Comparison of ENCODE assay signal across 9 cellular contexts in the genomic region with DNA sequence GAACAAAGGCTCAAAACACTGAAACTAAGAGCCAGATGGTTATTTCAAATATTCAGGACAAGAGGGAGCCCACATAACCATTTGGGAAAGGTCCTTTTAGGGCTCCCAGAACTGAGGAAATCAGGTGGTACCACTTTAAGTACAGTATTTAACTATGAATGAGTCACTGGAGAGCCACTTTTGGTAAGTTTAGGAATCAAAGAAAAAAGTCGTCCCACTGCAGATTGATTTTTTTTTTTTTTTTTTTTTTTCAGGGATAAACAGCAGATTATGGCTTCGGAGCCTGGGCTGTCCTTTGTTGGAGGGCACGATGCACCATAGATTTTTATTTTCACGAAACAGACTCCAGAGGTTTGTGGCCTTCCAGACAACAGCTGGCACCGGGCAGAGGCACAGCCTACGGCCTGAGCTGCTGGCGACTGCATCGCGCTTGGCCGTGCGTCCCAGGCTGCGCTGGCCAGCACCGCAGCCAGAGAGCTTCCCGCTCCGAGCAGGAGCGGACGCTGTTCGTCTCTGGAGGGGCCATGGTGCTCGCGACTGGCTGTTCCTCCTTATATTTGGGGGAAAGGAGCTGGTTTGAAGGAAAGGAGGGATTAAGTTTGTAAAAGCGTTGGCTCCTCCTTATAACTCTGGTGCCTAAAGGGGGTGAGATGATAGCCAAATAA.
DNase-seq lines count a peak whose midpoint lies in the region; ATAC-seq and TF ChIP-seq lines count a peak whose summit lies in the region.
"Had no signal": no experiment of that assay in that cellular context is flagged by ENCODE, and none has a peak within 500 bp of the region (broad histone marks: within the 10 kb centered on the region; RNA-seq: fewer than 3 reads in every experiment).

No MANE protein-coding gene starts in this region.

- H3K9me3 ChIP-seq in hepatocyte (ENCODE audit: low read depth) = no peaks in the 10 kb centered on the region
- no peaks in the 10 kb centered on the region for H3K9me3 ChIP-seq in gastrocnemius medialis

- H3K4me2 ChIP-seq in hepatocyte = peak overlapping the region; percentile 87

- DNase-seq in Ammon's horn (ENCODE audit: low spot score) (peak; percentile 18), HK-2 (ENCODE audit: unreplicated experiment) (peak; percentile 18), hepatocyte (ENCODE audit: low spot score) (peak; percentile 59), gastrocnemius medialis (no peak), LoVo (ENCODE audit: low spot score) (no peak)
- no peak for DNase-seq in activated naive CD8-positive, alpha-beta T cell treated with anti-CD3 and anti-CD28 coated beads, Interleukin-2, amount 10 ng/mL, durations not matched to agents 7 days and 5 days

- no peak for ATAC-seq in activated naive CD8-positive, alpha-beta T cell treated with anti-CD3 and anti-CD28 coated beads, Interleukin-2, amount 10 ng/mL, durations not matched to agents 7 days and 5 days (ENCODE audit: low read depth)
- ATAC-seq in gastrocnemius medialis (no peak), GM18873 (IDR thresholded peaks at IDR 0.05; ENCODE audit: low FRiP score, unreplicated experiment) (no peak), GM19395 (IDR thresholded peaks at IDR 0.05; ENCODE audit: unreplicated experiment) (no peak)

- peaks cover 60% of the 10 kb centered on the region for H3K27me3 Mint-ChIP-seq in activated naive CD8-positive, alpha-beta T cell treated with anti-CD3 and anti-CD28 coated beads, Interleukin-2, amount 10 ng/mL, durations not matched to agents 7 days and 5 days

- TF ChIP-seq CTCF in hepatocyte (IDR thresholded peaks at IDR 0.05; ENCODE audit: poor library complexity) (peak; percentile 5), gastrocnemius medialis (IDR thresholded peaks at IDR 0.05 in 4 of 5, conservative IDR thresholded peaks at IDR 0.05 in 1 of 5) (no peak)

- peak overlapping the region; percentile 73 for H3K4me3 Mint-ChIP-seq in activated naive CD8-positive, alpha-beta T cell treated with anti-CD3 and anti-CD28 coated beads, Interleukin-2, amount 10 ng/mL, durations not matched to agents 7 days and 5 days

- H3K4me3 ChIP-seq in hepatocyte (peak overlapping the region; percentile 69), gastrocnemius medialis (peak overlapping the region; percentile 57 to 77 (median 63))

- H3K4me1 ChIP-seq in hepatocyte (ENCODE audit: insufficient read depth) (peaks cover 8% of the 10 kb centered on the region), gastrocnemius medialis (peaks cover 10 to 21% of the 10 kb centered on the region in 2 donors)

- no peak overlapping the region for H3K27ac Mint-ChIP-seq in activated naive CD8-positive, alpha-beta T cell treated with anti-CD3 and anti-CD28 coated beads, Interleukin-2, amount 10 ng/mL, durations not matched to agents 7 days and 5 days

- no peaks in the 10 kb centered on the region for H3K79me2 ChIP-seq in hepatocyte

- WGBS in hepatocyte (ENCODE audit: low lambda C conversion rate, missing lambda C conversion rate) = 2% methylated on average over 21 of the region's 21 CpGs

- H3K36me3 ChIP-seq in hepatocyte (replicated peaks; ENCODE audit: insufficient read depth, low read depth) = no peaks in the 10 kb centered on the region
- H3K36me3 ChIP-seq in gastrocnemius medialis = no peaks in the 10 kb centered on the region

- H3K27ac ChIP-seq in hepatocyte (no peak overlapping the region), gastrocnemius medialis (no peak overlapping the region)
- H3K27ac ChIP-seq: HL-60 had no signal

- no peaks in the 10 kb centered on the region for H3K9me3 Mint-ChIP-seq in activated naive CD8-positive, alpha-beta T cell treated with anti-CD3 and anti-CD28 coated beads, Interleukin-2, amount 10 ng/mL, durations not matched to agents 7 days and 5 days

- no peaks in the 10 kb centered on the region for H4K20me1 ChIP-seq in hepatocyte (ENCODE audit: insufficient read depth, poor library complexity, severe bottlenecking)

- POLR2A ChIA-PET in activated naive CD8-positive, alpha-beta T cell treated with anti-CD3 and anti-CD28 coated beads, Interleukin-2, amount 10 ng/mL, durations not matched to agents 7 days and 5 days (lab: Charles Lee) = no interaction called here

- H3K27me3 ChIP-seq in hepatocyte (peaks cover 31% of the 10 kb centered on the region), gastrocnemius medialis (peaks cover 0 to 14% (median 5%) of the 10 kb centered on the region in 3 donors)

- in situ Hi-C loops in gastrocnemius medialis (cut with MboI; ENCODE audit: low sequenced_read_pairs in 4 of 4) = no loop called here

- no peak for TF ChIP-seq POLR2A in gastrocnemius medialis (IDR thresholded peaks at IDR 0.05)

- H3K4me1 Mint-ChIP-seq in activated naive CD8-positive, alpha-beta T cell treated with anti-CD3 and anti-CD28 coated beads, Interleukin-2, amount 10 ng/mL, durations not matched to agents 7 days and 5 days = peaks cover 12% of the 10 kb centered on the region

- H2AFZ ChIP-seq in hepatocyte = peak overlapping the region; percentile 78

- no peaks in the 10 kb centered on the region for H3K9me2 ChIP-seq in hepatocyte (replicated peaks; ENCODE audit: insufficient read depth)

- no peaks in the 10 kb centered on the region for H3K36me3 Mint-ChIP-seq in activated naive CD8-positive, alpha-beta T cell treated with anti-CD3 and anti-CD28 coated beads, Interleukin-2, amount 10 ng/mL, durations not matched to agents 7 days and 5 days

- intact Hi-C loops in gastrocnemius medialis (cut with DNase I; ENCODE audit: low total_unique reads) = no loop called here

Comparison
In these comparisons a context has a peak if more than half of its experiments do, and no peak if none do; other contexts are left out.
1. DNase-seq: peak in Ammon's horn (single experiment), HK-2 (single experiment) and hepatocyte (single experiment); none in activated naive CD8-positive, alpha-beta T cell treated with anti-CD3 and anti-CD28 coated beads, Interleukin-2, amount 10 ng/mL, durations not matched to agents 7 days and 5 days (single experiment), gastrocnemius medialis (0 of 2) and LoVo (single experiment).